ENCODE assay signal across 7 cellular contexts in genomic region chr5:28388428-28388827, GRCh38.
"Had no signal": no experiment of that assay in that cellular context is flagged by ENCODE, and none has a peak within 500 bp of the region (broad histone marks: within the 10 kb centered on the region; RNA-seq: fewer than 3 reads in every experiment).

No MANE protein-coding gene starts in this region.

- H3K4me3 ChIP-seq: GM12878 had no signal

- FAIRE-seq: GM12878, GM12891, GM12892, GM18507, GM19239 had no signal

- DNase-seq: GDM1, GF-D8 had no signal

- ATAC-seq: GM12878 had no signal
